ENCODE assay signal across 8 cellular contexts in genomic region chr5:16550316-16550952, GRCh38.
DNase-seq lines count a peak whose midpoint lies in the region; ATAC-seq and TF ChIP-seq lines count a peak whose summit lies in the region.

No MANE protein-coding gene starts in this region.

- H3K9me3 ChIP-seq in Peyer's patch (no peaks in the 10 kb centered on the region), neutrophil (no peaks in the 10 kb centered on the region)

- H3K4me1 ChIP-seq in Peyer's patch: peaks cover 0 to 5% (median 0%) of the 10 kb centered on the region in 4 donors
- no peaks in the 10 kb centered on the region for H3K4me1 ChIP-seq in neutrophil (ENCODE audit: control insufficient read depth in 1 of 2, insufficient read depth in 1 of 2, low read depth in 1 of 2, low read length in 1 of 2)

- peak; percentile 14 to 66 (median 41) for DNase-seq in NCI-H1417 (lab: John Stamatoyannopoulos, UW)
- no peak for DNase-seq in NCI-H1417 treated with DMSO at 0.1 percent for 48 hours (lab: John Stamatoyannopoulos, UW)
- peak in 1 of 3 donors; percentile 66 for DNase-seq in Peyer's patch
- no peak for DNase-seq in chondrocyte (ENCODE audit: low spot score)
- no peak for DNase-seq in anterior cingulate cortex (lab: John Stamatoyannopoulos, UW)

- H3K27ac ChIP-seq in Peyer's patch (no peak overlapping the region), neutrophil (no peak overlapping the region)

- ATAC-seq in GM21367 (IDR thresholded peaks at IDR 0.05; ENCODE audit: unreplicated experiment) (peak; percentile 71), HG03565 (IDR thresholded peaks at IDR 0.05; ENCODE audit: unreplicated experiment) (peak; percentile 60)

- H3K4me3 ChIP-seq in Peyer's patch: no peak overlapping the region
- H3K4me3 ChIP-seq in neutrophil (ENCODE audit: low read depth in 1 of 2, low read length in 1 of 2): no peak overlapping the region

- no peaks in the 10 kb centered on the region for H3K36me3 Mint-ChIP-seq in chondrocyte (ENCODE audit: low read depth)

- H3K4me3 Mint-ChIP-seq in chondrocyte (ENCODE audit: unreplicated experiment): no peak overlapping the region

- H3K36me3 ChIP-seq in Peyer's patch (no peaks in the 10 kb centered on the region), neutrophil (no peaks in the 10 kb centered on the region)

- H3K4me1 Mint-ChIP-seq in chondrocyte (ENCODE audit: low read depth): peaks cover 35% of the 10 kb centered on the region

- H3K9me3 Mint-ChIP-seq in chondrocyte (ENCODE audit: low read depth): no peaks in the 10 kb centered on the region

- H3K27me3 ChIP-seq in Peyer's patch: no peaks in the 10 kb centered on the region
- H3K27me3 ChIP-seq in neutrophil: no peaks in the 10 kb centered on the region

- TF ChIP-seq CTCF in Peyer's patch (IDR thresholded peaks at IDR 0.05): peak in 4 of 6 experiments; percentile 50 to 89 (median 86)
- TF ChIP-seq CTCF in chondrocyte (IDR thresholded peaks at IDR 0.05): peak; percentile 78
- TF ChIP-seq CTCF in neutrophil (IDR thresholded peaks at IDR 0.05): peak; percentile 69

- no peak for TF ChIP-seq POLR2A in Peyer's patch (IDR thresholded peaks at IDR 0.05)

- H3K27me3 Mint-ChIP-seq in chondrocyte (ENCODE audit: low read depth): peaks cover 5% of the 10 kb centered on the region

- H3K27ac Mint-ChIP-seq in chondrocyte (ENCODE audit: unreplicated experiment): no peak overlapping the region

Comparison
In these comparisons a context has a peak if more than half of its experiments do, and no peak if none do; other contexts are left out.
1. DNase-seq: peak in NCI-H1417 (3 of 3); none in NCI-H1417 treated with DMSO at 0.1 percent for 48 hours (single experiment), chondrocyte (single experiment) and anterior cingulate cortex (0 of 58).
2. Peak in every context shown above with its lines, with median percentiles within 50 percentile points of each other: CTCF ChIP-seq.